Comparison of ENCODE assay signal across 9 cellular contexts in genomic region chr2:88212251-88212790, GRCh38. TPM values are rescaled to one million over a fixed set of nuclear protein-coding genes. Genes with fewer than 3 reads are reported as not detected.
DNase-seq lines count a peak whose midpoint lies in the region; ATAC-seq and TF ChIP-seq lines count a peak whose summit lies in the region.
"Had no signal": no experiment of that assay in that cellular context is flagged by ENCODE, and none has a peak within 500 bp of the region (broad histone marks: within the 10 kb centered on the region; RNA-seq: fewer than 3 reads in every experiment).

No MANE protein-coding gene starts in this region.

- CTCF ChIA-PET in MCF 10A (lab: Yijun Ruan, JAX) = interaction anchor here (0.7 to 2.7 kb wide), 4 partner anchors 21 to 340 kb away, joined by 3 to 11 read pairs (median 5); no protein-coding TSS in a partner anchor

- H3K36me3 Mint-ChIP-seq in MCF 10A (ENCODE audit: insufficient read depth, unreplicated experiment) (no peaks in the 10 kb centered on the region), nephron progenitor cell (ENCODE audit: low read depth) (no peaks in the 10 kb centered on the region)
- H3K36me3 Mint-ChIP-seq in effector memory CD8-positive, alpha-beta T cell (ENCODE audit: insufficient read depth) = no peaks in the 10 kb centered on the region

- H3K9me3 Mint-ChIP-seq in MCF 10A (ENCODE audit: unreplicated experiment) (no peaks in the 10 kb centered on the region), nephron progenitor cell (no peaks in the 10 kb centered on the region)
- no peaks in the 10 kb centered on the region for H3K9me3 Mint-ChIP-seq in effector memory CD8-positive, alpha-beta T cell

- POLR2A ChIA-PET in MCF 10A (lab: Yijun Ruan, JAX) = interaction anchor here (0.6 kb wide), 1 partner anchor 12 kb away, joined by 3 read pairs; no protein-coding TSS in a partner anchor

- TF ChIP-seq CTCF in MCF 10A (IDR thresholded peaks at IDR 0.05; ENCODE audit: unreplicated experiment) (peak; percentile 32), nephron progenitor cell (IDR thresholded peaks at IDR 0.05) (peak; percentile 43)

- H3K27me3 Mint-ChIP-seq in MCF 10A (ENCODE audit: insufficient read depth, unreplicated experiment) (peaks cover 23% of the 10 kb centered on the region), nephron progenitor cell (ENCODE audit: low read depth, poor library complexity) (peaks cover 6% of the 10 kb centered on the region)
- peaks cover 12 to 51% of the 10 kb centered on the region in 2 donors for H3K27me3 Mint-ChIP-seq in effector memory CD8-positive, alpha-beta T cell

- H3K4me3 Mint-ChIP-seq in MCF 10A (ENCODE audit: unreplicated experiment) = no peak overlapping the region
- no peak overlapping the region for H3K4me3 Mint-ChIP-seq in nephron progenitor cell
- H3K4me3 Mint-ChIP-seq in effector memory CD8-positive, alpha-beta T cell = no peak overlapping the region

- H3K4me1 Mint-ChIP-seq in MCF 10A (ENCODE audit: insufficient read depth, unreplicated experiment) = no peaks in the 10 kb centered on the region
- peaks cover 14% of the 10 kb centered on the region for H3K4me1 Mint-ChIP-seq in nephron progenitor cell
- H3K4me1 Mint-ChIP-seq in effector memory CD8-positive, alpha-beta T cell (ENCODE audit: low read depth in 2 of 2) = no peaks in the 10 kb centered on the region

- BruUV-seq in MCF 10A (replicated peaks; lab: Mats Ljungman, UMichigan) = no TSS peak

- no peak for ATAC-seq in GM19397 (IDR thresholded peaks at IDR 0.05; ENCODE audit: unreplicated experiment)
- no peak for ATAC-seq in effector memory CD8-positive, alpha-beta T cell (replicated peaks)

- H3K27ac Mint-ChIP-seq in MCF 10A (ENCODE audit: low read depth, unreplicated experiment) (no peak overlapping the region), nephron progenitor cell (no peak overlapping the region)
- no peak overlapping the region for H3K27ac Mint-ChIP-seq in effector memory CD8-positive, alpha-beta T cell

- intact Hi-C loops in MCF 10A (cut with micrococcal nuclease) = no loop called here

- peak; percentile 39 for DNase-seq in GM03348 (ENCODE audit: low spot score)
- DNase-seq in Kasumi-1 (lab: John Stamatoyannopoulos, UW) = peak; percentile 10 to 27
- DNase-seq in MCF 10A (ENCODE audit: unreplicated experiment) = peak; percentile 42
- DNase-seq in nephron progenitor cell = no peak
- DNase-seq in COLO668 (lab: John Stamatoyannopoulos, UW; ENCODE audit: unreplicated experiment) = no peak
- DNase-seq in effector memory CD8-positive, alpha-beta T cell = no peak
- DNase-seq in activated CD4-positive, CD25-positive, alpha-beta regulatory T cell treated with anti-CD3 and anti-CD28 coated beads, Interleukin-2, amount 50 U/mL, for 72 hours = no peak
- DNase-seq: stimulated activated CD8-positive, alpha-beta memory T cell treated with anti-CD3 and anti-CD28 coated beads, Interleukin-4, amount 100 ng/mL, for 48 hours had no signal

RNA-seq across cellular contexts. Expression of gene THNSL2, which starts 42.2 kb away (rescaled TPM):
- 14.9 and 19.0 TPM in 2 replicates for total RNA-seq in MCF 10A (2022)

Comparison
In these comparisons a context has a peak if more than half of its experiments do, and no peak if none do; other contexts are left out.
1. DNase-seq: peak in GM03348 (single experiment), Kasumi-1 (2 of 2) and MCF 10A (single experiment); none in nephron progenitor cell (single experiment), COLO668 (single experiment), effector memory CD8-positive, alpha-beta T cell (0 of 3) and activated CD4-positive, CD25-positive, alpha-beta regulatory T cell treated with anti-CD3 and anti-CD28 coated beads, Interleukin-2, amount 50 U/mL, for 72 hours (single experiment).